ENCODE assay signal across 1 cellular context in the genomic region with DNA sequence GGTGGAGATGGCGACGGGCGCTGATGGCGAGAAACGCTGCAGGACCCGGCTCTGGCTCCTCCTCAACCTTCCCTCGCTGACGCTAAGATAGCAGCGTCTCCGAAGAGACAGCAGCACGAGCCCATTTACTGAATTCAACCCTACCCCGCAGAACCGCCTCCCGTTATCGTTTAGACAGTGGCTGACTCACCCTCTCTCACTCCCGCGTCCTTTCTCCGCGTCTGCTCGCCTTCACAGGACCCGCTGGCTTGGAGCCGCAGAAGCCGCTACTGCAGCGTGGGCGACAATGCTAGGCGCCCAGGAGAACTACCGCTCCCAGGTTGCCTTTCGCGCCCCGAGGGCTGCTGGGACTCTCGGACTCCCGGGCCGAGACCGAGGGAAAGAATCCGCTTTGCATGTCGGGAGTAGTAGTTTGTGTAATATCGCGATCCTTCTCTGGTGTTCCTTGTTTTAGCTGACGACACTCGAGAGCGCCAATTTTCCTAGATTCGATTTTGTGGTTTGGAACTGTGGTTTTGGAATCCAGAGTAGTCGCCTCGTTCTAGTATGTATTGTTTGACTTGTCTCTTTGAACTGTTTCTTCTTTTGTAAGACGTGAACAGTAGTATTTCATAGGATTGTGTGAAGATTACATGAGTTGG.
A peak's percentile ranks its signal among the peaks of the same experiment; 100 is the strongest.
TF ChIP-seq lines count a peak whose summit lies in the region.

A gene with protein sequence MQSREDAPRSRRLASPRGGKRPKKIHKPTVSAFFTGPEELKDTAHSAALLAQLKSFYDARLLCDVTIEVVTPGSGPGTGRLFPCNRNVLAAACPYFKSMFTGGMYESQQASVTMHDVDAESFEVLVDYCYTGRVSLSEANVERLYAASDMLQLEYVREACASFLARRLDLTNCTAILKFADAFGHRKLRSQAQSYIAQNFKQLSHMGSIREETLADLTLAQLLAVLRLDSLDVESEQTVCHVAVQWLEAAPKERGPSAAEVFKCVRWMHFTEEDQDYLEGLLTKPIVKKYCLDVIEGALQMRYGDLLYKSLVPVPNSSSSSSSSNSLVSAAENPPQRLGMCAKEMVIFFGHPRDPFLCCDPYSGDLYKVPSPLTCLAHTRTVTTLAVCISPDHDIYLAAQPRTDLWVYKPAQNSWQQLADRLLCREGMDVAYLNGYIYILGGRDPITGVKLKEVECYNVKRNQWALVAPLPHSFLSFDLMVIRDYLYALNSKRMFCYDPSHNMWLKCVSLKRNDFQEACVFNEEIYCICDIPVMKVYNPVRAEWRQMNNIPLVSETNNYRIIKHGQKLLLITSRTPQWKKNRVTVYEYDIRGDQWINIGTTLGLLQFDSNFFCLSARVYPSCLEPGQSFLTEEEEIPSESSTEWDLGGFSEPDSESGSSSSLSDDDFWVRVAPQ (minus strand): TSS at position 291 of the 641 bp plus-strand sequence. CDS start 291 bp downstream, outside the sequence.

TF ChIP-seq in K562, 482 proteins besides CTCF, POLR2A, EP300 and RAD21 (continued from another document):
- TF ChIP-seq, protein P1, sequence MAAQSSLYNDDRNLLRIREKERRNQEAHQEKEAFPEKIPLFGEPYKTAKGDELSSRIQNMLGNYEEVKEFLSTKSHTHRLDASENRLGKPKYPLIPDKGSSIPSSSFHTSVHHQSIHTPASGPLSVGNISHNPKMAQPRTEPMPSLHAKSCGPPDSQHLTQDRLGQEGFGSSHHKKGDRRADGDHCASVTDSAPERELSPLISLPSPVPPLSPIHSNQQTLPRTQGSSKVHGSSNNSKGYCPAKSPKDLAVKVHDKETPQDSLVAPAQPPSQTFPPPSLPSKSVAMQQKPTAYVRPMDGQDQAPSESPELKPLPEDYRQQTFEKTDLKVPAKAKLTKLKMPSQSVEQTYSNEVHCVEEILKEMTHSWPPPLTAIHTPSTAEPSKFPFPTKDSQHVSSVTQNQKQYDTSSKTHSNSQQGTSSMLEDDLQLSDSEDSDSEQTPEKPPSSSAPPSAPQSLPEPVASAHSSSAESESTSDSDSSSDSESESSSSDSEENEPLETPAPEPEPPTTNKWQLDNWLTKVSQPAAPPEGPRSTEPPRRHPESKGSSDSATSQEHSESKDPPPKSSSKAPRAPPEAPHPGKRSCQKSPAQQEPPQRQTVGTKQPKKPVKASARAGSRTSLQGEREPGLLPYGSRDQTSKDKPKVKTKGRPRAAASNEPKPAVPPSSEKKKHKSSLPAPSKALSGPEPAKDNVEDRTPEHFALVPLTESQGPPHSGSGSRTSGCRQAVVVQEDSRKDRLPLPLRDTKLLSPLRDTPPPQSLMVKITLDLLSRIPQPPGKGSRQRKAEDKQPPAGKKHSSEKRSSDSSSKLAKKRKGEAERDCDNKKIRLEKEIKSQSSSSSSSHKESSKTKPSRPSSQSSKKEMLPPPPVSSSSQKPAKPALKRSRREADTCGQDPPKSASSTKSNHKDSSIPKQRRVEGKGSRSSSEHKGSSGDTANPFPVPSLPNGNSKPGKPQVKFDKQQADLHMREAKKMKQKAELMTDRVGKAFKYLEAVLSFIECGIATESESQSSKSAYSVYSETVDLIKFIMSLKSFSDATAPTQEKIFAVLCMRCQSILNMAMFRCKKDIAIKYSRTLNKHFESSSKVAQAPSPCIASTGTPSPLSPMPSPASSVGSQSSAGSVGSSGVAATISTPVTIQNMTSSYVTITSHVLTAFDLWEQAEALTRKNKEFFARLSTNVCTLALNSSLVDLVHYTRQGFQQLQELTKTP (IDR thresholded peaks at IDR 0.05; ENCODE audit: low read depth in 1 of 2, partially characterized antibody in 2 of 2): peak; percentile 57 to 99
- peak; percentile 73 for TF ChIP-seq NFE2 (IDR thresholded peaks at IDR 0.05; ENCODE audit: low read depth)
- peak; percentile 45; the same call in 1 of the 2 replicates for TF ChIP-seq SOX6 (IDR thresholded peaks at IDR 0.05)
- TF ChIP-seq ERF (CRISPR knock-in tag; IDR thresholded peaks at IDR 0.05): no peak
- TF ChIP-seq, protein P2, sequence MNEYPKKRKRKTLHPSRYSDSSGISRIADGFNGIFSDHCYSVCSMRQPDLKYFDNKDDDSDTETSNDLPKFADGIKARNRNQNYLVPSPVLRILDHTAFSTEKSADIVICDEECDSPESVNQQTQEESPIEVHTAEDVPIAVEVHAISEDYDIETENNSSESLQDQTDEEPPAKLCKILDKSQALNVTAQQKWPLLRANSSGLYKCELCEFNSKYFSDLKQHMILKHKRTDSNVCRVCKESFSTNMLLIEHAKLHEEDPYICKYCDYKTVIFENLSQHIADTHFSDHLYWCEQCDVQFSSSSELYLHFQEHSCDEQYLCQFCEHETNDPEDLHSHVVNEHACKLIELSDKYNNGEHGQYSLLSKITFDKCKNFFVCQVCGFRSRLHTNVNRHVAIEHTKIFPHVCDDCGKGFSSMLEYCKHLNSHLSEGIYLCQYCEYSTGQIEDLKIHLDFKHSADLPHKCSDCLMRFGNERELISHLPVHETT (CRISPR knock-in tag; conservative IDR thresholded peaks at IDR 0.05 in 1 of 2, IDR thresholded peaks at IDR 0.05 in 1 of 2): peak in 1 of 2 experiments; percentile 85; a peak in 2 of 4 replicates
- TF ChIP-seq GABPA (tag; conservative IDR thresholded peaks at IDR 0.05; ENCODE audit: low read depth): peak; percentile 60
- peak; percentile 84 for TF ChIP-seq ARHGAP35 (IDR thresholded peaks at IDR 0.05; ENCODE audit: partially characterized antibody)
- peak; percentile 57; the same call in 1 of the 2 replicates for TF ChIP-seq GABPB1 (CRISPR knock-in tag; IDR thresholded peaks at IDR 0.05)
- peak; percentile 69 to 83 for TF ChIP-seq MNT (conservative IDR thresholded peaks at IDR 0.05)
- peak; percentile 97 for TF ChIP-seq CHD2 (IDR thresholded peaks at IDR 0.05; ENCODE audit: low read depth, low read length)
- no peak for TF ChIP-seq ZFP30 (CRISPR knock-in tag; IDR thresholded peaks at IDR 0.05; ENCODE audit: borderline replicate concordance)
- peak; percentile 73 for TF ChIP-seq RBFOX2 (IDR thresholded peaks at IDR 0.05; ENCODE audit: low read depth, low read length)
- TF ChIP-seq NRF1 (conservative IDR thresholded peaks at IDR 0.05 in 1 of 2, IDR thresholded peaks at IDR 0.05 in 1 of 2): peak; percentile 68 to 75
- TF ChIP-seq PHF8 (IDR thresholded peaks at IDR 0.05; ENCODE audit: borderline replicate concordance, low read length): peak; percentile 44; the same call in 1 of the 2 replicates
- peak; percentile 82; the same call in 1 of the 2 replicates for TF ChIP-seq MBD2 (IDR thresholded peaks at IDR 0.05; ENCODE audit: borderline replicate concordance, low read depth)
- TF ChIP-seq BACH1 (tag; IDR thresholded peaks at IDR 0.05): peak; percentile 84; the same call in 1 of the 2 replicates
- TF ChIP-seq TOE1 (IDR thresholded peaks at IDR 0.05; ENCODE audit: borderline replicate concordance): 0 out of 2 replicates have a peak, but pooled peaks have one; percentile 18
- no peak for TF ChIP-seq TOE1 (CRISPR knock-in tag; IDR thresholded peaks at IDR 0.05; ENCODE audit: borderline replicate concordance, low read depth)
- TF ChIP-seq FOXK2 (conservative IDR thresholded peaks at IDR 0.05 in 1 of 2, IDR thresholded peaks at IDR 0.05 in 1 of 2; ENCODE audit: low read depth in 2 of 2): peak; percentile 78 to 83
- no peak for TF ChIP-seq ELF2 (CRISPR knock-in tag; IDR thresholded peaks at IDR 0.05)
